In the genomic region with DNA sequence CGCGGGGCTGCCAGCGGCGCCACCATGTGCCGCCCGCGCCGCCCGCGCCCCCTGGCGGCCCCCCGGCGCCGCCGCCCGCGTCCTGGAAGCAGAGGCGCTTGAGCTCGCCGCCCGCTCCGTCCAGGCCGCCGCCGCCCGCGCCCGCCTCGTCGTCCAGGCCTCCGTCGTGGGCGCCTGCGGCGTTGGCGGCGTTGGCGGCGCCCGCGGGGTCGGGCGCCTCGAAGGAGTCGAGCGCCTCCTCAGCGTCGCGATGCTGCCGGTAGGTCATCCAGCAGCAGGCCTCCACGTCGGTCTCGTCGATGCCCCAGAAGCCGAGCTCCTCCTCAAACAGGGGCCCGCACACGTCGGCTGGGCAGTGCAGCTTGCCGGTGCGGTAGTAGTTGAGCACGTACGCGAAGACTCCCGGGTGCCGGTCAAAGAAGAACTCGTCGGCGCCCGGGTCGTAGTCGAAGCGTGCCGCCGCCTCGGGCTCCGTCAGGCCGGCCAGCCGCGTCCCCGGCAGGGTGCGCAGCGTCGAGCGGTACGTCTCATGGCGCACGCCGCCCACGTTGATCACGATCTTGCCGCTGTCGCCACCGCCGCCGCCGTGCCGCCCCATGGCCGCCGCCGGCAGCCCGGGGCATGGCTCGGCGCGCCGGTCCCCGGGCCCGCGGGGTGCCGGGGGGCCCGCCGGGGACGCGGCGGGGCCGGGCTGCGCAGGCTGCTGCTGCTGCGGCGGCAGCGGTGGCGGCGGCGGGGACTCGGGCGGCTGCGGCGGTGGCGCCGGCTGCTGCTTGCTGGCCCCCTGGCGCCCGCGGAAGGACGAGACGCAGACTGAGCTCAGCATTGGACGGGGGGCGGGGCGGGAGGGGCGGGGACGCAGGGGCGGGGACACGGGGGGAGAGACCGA, we compare ENCODE assay signal across 8 cellular contexts.
A peak's percentile ranks its signal among the peaks of the same experiment; 100 is the strongest.
DNase-seq lines count a peak whose midpoint lies in the region; ATAC-seq lines count a peak whose summit lies in the region.

No MANE protein-coding gene starts in this region.

- H3K9ac ChIP-seq in SK-N-MC (ENCODE audit: insufficient read length) = no peak overlapping the region

- H3K9me3 ChIP-seq in SK-N-MC (ENCODE audit: low read depth, low read length) = no peaks in the 10 kb centered on the region

- H3K27ac ChIP-seq in SK-N-MC = no peak overlapping the region

- no peaks in the 10 kb centered on the region for H3K36me3 ChIP-seq in SK-N-MC (ENCODE audit: insufficient read depth, low read length)

- peak overlapping the region; percentile 54; the same call in 1 of the 2 replicates for H3K4me3 ChIP-seq in SK-N-MC

- peak; percentile 51 for DNase-seq in activated naive CD4-positive, alpha-beta T cell treated with Interleukin-2 at 50 U/mL for 16 hours
- no peak for DNase-seq in activated naive CD4-positive, alpha-beta T cell treated with anti-CD3 and anti-CD28 coated beads, Interleukin-2, amount 50 U/mL, for 16 hours
- no peak for DNase-seq in SK-N-MC (ENCODE audit: low read depth, low spot score)
- DNase-seq in glomerular visceral epithelial cell (ENCODE audit: extremely low spot score) = peak; percentile 11
- DNase-seq in stimulated activated CD4-positive, alpha-beta T cell treated with anti-CD3 and anti-CD28 coated beads, Interleukin-2, amount 100 ng/mL, for 24 hours = peak; percentile 46 to 68
- DNase-seq in midbrain (lab: John Stamatoyannopoulos, UW) = no peak

- ATAC-seq in HG02623 (IDR thresholded peaks at IDR 0.05; ENCODE audit: unreplicated experiment) = peak; percentile 21
- no peak for ATAC-seq in GM18870 (IDR thresholded peaks at IDR 0.05; ENCODE audit: unreplicated experiment)

Comparison
In these comparisons a context has a peak if more than half of its experiments do, and no peak if none do; other contexts are left out.
1. DNase-seq: peak in activated naive CD4-positive, alpha-beta T cell treated with Interleukin-2 at 50 U/mL for 16 hours (single experiment), glomerular visceral epithelial cell (single experiment) and stimulated activated CD4-positive, alpha-beta T cell treated with anti-CD3 and anti-CD28 coated beads, Interleukin-2, amount 100 ng/mL, for 24 hours (2 of 2); none in activated naive CD4-positive, alpha-beta T cell treated with anti-CD3 and anti-CD28 coated beads, Interleukin-2, amount 50 U/mL, for 16 hours (single experiment), SK-N-MC (single experiment) and midbrain (single experiment).